In genomic region chr11:1382831-1383607, GRCh38 we compare ENCODE assay signal across 8 cellular contexts. TPM values are rescaled to one million over a fixed set of nuclear protein-coding genes. Genes with fewer than 3 reads are reported as not detected.
A peak's percentile ranks its signal among the peaks of the same experiment; 100 is the strongest.
DNase-seq lines count a peak whose midpoint lies in the region; ATAC-seq and TF ChIP-seq lines count a peak whose summit lies in the region.

No MANE protein-coding gene starts in this region.

- peak overlapping the region; percentile 78 for H3K27ac Mint-ChIP-seq in CD4-positive, alpha-beta T cell

- no peaks in the 10 kb centered on the region for H3K27me3 Mint-ChIP-seq in CD4-positive, alpha-beta T cell

- TF ChIP-seq EP300 in upper lobe of left lung (IDR thresholded peaks at IDR 0.05): no peak

- no peaks in the 10 kb centered on the region for H3K9me3 Mint-ChIP-seq in CD4-positive, alpha-beta T cell

- WGBS in prostate gland: under 1% methylated on average over 50 of the region's 56 CpGs
- WGBS in upper lobe of left lung, 2 donors: 2 to 3% methylated on average over 4 to 9 of the region's 56 CpGs

- H3K4me3 Mint-ChIP-seq in CD4-positive, alpha-beta T cell: peak overlapping the region; percentile 87

- H3K4me1 ChIP-seq in right atrium auricular region: peaks cover 0 to 11% of the 10 kb centered on the region in 2 donors
- H3K4me1 ChIP-seq in prostate gland (replicated peaks): no peaks in the 10 kb centered on the region
- H3K4me1 ChIP-seq in upper lobe of left lung: peaks cover 0 to 14% (median 5%) of the 10 kb centered on the region in 4 donors

- intact Hi-C loops in CD4-positive, alpha-beta T cell (cut with DNase I, micrococcal nuclease): loop anchor here (1.0 to 5.0 kb wide), 5 partner anchors 41 to 189 kb away; partner anchors contain the start of genes DUSP8 (in 1 of the 2) and TOLLIP (in 1 of the 2)
- intact Hi-C loops in prostate gland (cut with DNase I): loop anchor here (10.0 kb wide), 1 partner anchor 68 kb away; no protein-coding TSS in a partner anchor

- CTCF ChIA-PET in CD4-positive, alpha-beta T cell (lab: Charles Lee): interaction anchor here (1.4 kb wide), 1 partner anchor 41 kb away, joined by 3 read pairs; no protein-coding TSS in a partner anchor

- H3K36me3 ChIP-seq in right atrium auricular region (no peaks in the 10 kb centered on the region), prostate gland (no peaks in the 10 kb centered on the region), upper lobe of left lung (no peaks in the 10 kb centered on the region)

- peaks cover 6% of the 10 kb centered on the region for H3K4me1 Mint-ChIP-seq in CD4-positive, alpha-beta T cell (ENCODE audit: low read depth)

- TF ChIP-seq POLR2A in prostate gland (IDR thresholded peaks at IDR 0.05) (peak; percentile 15), upper lobe of left lung (IDR thresholded peaks at IDR 0.05) (peak in 2 of 4 donors; percentile 20 to 21)

- no peaks in the 10 kb centered on the region for H3K9me3 ChIP-seq in CD4-positive, alpha-beta T cell (ENCODE audit: control insufficient read depth, low read length)
- H3K9me3 ChIP-seq in right atrium auricular region (no peaks in the 10 kb centered on the region), prostate gland (no peaks in the 10 kb centered on the region), upper lobe of left lung (no peaks in the 10 kb centered on the region)

- no peak for TF ChIP-seq CTCF in CD4-positive, alpha-beta T cell (IDR thresholded peaks at IDR 0.05)
- no peak for TF ChIP-seq CTCF in right atrium auricular region (IDR thresholded peaks at IDR 0.05)
- peak in 1 of 4 experiments; percentile 24 for TF ChIP-seq CTCF in prostate gland (IDR thresholded peaks at IDR 0.05)
- TF ChIP-seq CTCF in upper lobe of left lung (IDR thresholded peaks at IDR 0.05): peak in 1 of 6 experiments; percentile 45

- H3K27me3 ChIP-seq in CD4-positive, alpha-beta T cell (ENCODE audit: control insufficient read depth, insufficient read depth, low read length): no peaks in the 10 kb centered on the region
- H3K27me3 ChIP-seq in right atrium auricular region (no peaks in the 10 kb centered on the region), prostate gland (replicated peaks; ENCODE audit: insufficient read depth) (no peaks in the 10 kb centered on the region), upper lobe of left lung (peaks cover 0 to 2% (median 0%) of the 10 kb centered on the region in 4 donors)

- DNase-seq in CD4-positive, alpha-beta T cell: peak; percentile 54 to 77 (median 67)
- DNase-seq in LoVo (ENCODE audit: low spot score) (peak; percentile 56), SW480 (ENCODE audit: low spot score) (peak; percentile 72), amniotic epithelial cell (ENCODE audit: low read depth) (peak; percentile 53), right atrium auricular region (ENCODE audit: low spot score) (peak; percentile 92), prostate gland (ENCODE audit: low spot score) (peak; percentile 69), upper lobe of left lung (peak; percentile 90 to 95)

- peak overlapping the region; percentile 74 for H3K27ac ChIP-seq in CD4-positive, alpha-beta T cell (ENCODE audit: low read depth, low read length)
- H3K27ac ChIP-seq in right atrium auricular region (peak overlapping the region; percentile 55 to 70), prostate gland (peak overlapping the region; percentile 31 to 67), upper lobe of left lung (peak overlapping the region; percentile 45 to 84 (median 66))

- H3K36me3 Mint-ChIP-seq in CD4-positive, alpha-beta T cell (ENCODE audit: low read depth): no peaks in the 10 kb centered on the region

- peak overlapping the region; percentile 38 to 54 for H3K4me3 ChIP-seq in right atrium auricular region
- H3K4me3 ChIP-seq in prostate gland: peak overlapping the region; percentile 29 to 36
- H3K4me3 ChIP-seq in upper lobe of left lung: peak overlapping the region; percentile 40 to 60 (median 54)

- POLR2A ChIA-PET in CD4-positive, alpha-beta T cell (lab: Charles Lee): interaction anchor here (0.7 to 1.4 kb wide), 6 partner anchors 8 to 74 kb away, joined by 3 to 14 read pairs (median 4); partner anchors contain the start of gene TOLLIP

- peak; percentile 77 for ATAC-seq in CD4-positive, alpha-beta T cell (ENCODE audit: poor library complexity)
- peak; percentile 70 for ATAC-seq in GM21526 (IDR thresholded peaks at IDR 0.05; ENCODE audit: low FRiP score, unreplicated experiment)
- ATAC-seq in upper lobe of left lung (ENCODE audit: low FRiP score in 2 of 2): peak; percentile 76 to 94

RNA-seq across cellular contexts. Expression of gene BRSK2, which starts 6.7 kb away (rescaled TPM):
- under 1 TPM; 0.22 to 0.55 TPM for total RNA-seq in CD4-positive, alpha-beta T cell
- under 1 TPM; 0.19 to 0.51 TPM for total RNA-seq in right atrium auricular region
- 10 to 100 TPM in 1 of 2 donors, under 1 TPM in 1; 0.96 to 29.7 TPM for total RNA-seq in prostate gland
- total RNA-seq in upper lobe of left lung: under 1 TPM in 4 of 6 donors, not detected in 2; 0.11 to 0.54 (median 0.25) TPM

Comparison
In these comparisons a context has a peak if more than half of its experiments do, and no peak if none do; other contexts are left out.
1. Peak in every context shown above with its lines: DNase-seq, ATAC-seq, H3K4me3 ChIP-seq and H3K27ac ChIP-seq.